12 cellular contexts compared by ENCODE assay signal in the genomic region with DNA sequence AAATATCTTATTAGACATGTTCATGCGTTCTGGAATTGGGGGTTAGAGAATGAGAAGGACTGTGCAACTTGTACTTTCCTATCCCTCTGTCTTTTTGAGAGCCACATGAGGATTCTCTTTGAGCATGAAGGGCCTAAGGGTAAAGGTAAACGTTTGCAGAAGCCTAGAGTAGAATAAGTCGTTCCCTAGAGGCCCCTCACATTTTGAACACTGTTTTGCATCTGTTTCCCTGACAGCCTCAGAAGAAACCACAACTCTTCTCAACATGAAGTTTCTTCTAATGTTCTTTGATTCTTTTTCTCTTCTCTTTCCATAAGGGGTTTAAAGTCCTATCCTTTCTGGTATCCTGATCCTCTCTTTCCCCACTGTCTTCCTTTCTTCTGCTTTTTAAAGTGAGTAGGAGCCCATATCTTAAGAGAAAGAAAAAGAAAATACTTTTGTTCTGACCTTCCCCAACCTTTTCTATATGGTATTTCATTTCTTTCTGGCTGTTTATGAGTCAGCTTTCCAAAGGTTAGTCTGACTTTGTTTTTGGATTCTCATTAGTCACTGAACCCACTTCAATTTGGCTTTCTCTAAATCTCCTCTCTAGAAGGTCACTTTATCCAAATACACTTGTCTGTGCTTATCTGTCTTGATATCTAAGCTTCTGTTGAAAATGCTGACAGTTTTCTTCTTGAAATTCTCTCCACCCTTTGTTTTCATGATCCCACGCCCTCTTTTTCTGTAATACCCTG. TPM values are rescaled to one million over a fixed set of nuclear protein-coding genes. Genes with fewer than 3 reads are reported as not detected.
A peak's percentile ranks its signal among the peaks of the same experiment; 100 is the strongest.
DNase-seq lines count a peak whose midpoint lies in the region; ATAC-seq, FAIRE-seq and TF ChIP-seq lines count a peak whose summit lies in the region.
"Had no signal": no experiment of that assay in that cellular context is flagged by ENCODE, and none has a peak within 500 bp of the region (broad histone marks: within the 10 kb centered on the region; RNA-seq: fewer than 3 reads in every experiment).

No MANE protein-coding gene starts in this region.

- TF ChIP-seq CTCF in mucosa of descending colon (IDR thresholded peaks at IDR 0.05) = no peak

- H3K9me3 ChIP-seq in SK-N-MC (ENCODE audit: low read depth, low read length) = peaks cover 2% of the 10 kb centered on the region; the same call in 1 of the 2 replicates
- peaks cover 17% of the 10 kb centered on the region for H3K9me3 ChIP-seq in mucosa of descending colon
- H3K9me3 ChIP-seq: right lobe of liver had no signal

- peak overlapping the region; percentile 30 for H3K9ac ChIP-seq in SK-N-MC (ENCODE audit: insufficient read length)

- H3K4me3 ChIP-seq in SK-N-MC (peak overlapping the region; percentile 57), mucosa of descending colon (no peak overlapping the region)
- H3K4me3 ChIP-seq: right lobe of liver had no signal

- DNase-seq in ELR (ENCODE audit: low read depth) (peak; percentile 37), SK-N-MC (ENCODE audit: low read depth, low spot score) (no peak), kidney glomerular epithelial cell (lab: John Stamatoyannopoulos, UW) (peak; percentile 21), urothelium cell line (ENCODE audit: low spot score) (no peak), mucosa of descending colon (no peak), inferior parietal cortex (ENCODE audit: extremely low spot score) (no peak)
- DNase-seq: NCI-H1048, right lobe of liver had no signal

- FAIRE-seq in urothelium cell line (lab: Jason Lieb, UNC) = no peak

- H3K36me3 ChIP-seq in SK-N-MC (ENCODE audit: insufficient read depth, low read length) = no peaks in the 10 kb centered on the region
- H3K36me3 ChIP-seq in mucosa of descending colon (ENCODE audit: low read depth) = no peaks in the 10 kb centered on the region
- H3K36me3 ChIP-seq: right lobe of liver had no signal

- H3K4me1 ChIP-seq in mucosa of descending colon (ENCODE audit: low read depth) = no peaks in the 10 kb centered on the region
- H3K4me1 ChIP-seq: right lobe of liver had no signal

- H3K27ac ChIP-seq in SK-N-MC = peak overlapping the region; percentile 94
- H3K27ac ChIP-seq: right lobe of liver had no signal

- intact Hi-C loops in mucosa of descending colon (cut with DNase I, micrococcal nuclease) = no loop called here

- ATAC-seq in HG02884 (IDR thresholded peaks at IDR 0.05; ENCODE audit: unreplicated experiment) (peak; percentile 67), HG03521 (IDR thresholded peaks at IDR 0.05; ENCODE audit: unreplicated experiment) (no peak), mucosa of descending colon (no peak)
- ATAC-seq: right lobe of liver had no signal

RNA-seq across cellular contexts. Expression of gene PPP1R1C, which starts 34.8 kb away (rescaled TPM):
- under 1 TPM in 1 of 3 donors, not detected in 2; 0.75 TPM for total RNA-seq in mucosa of descending colon
- total RNA-seq: mononuclear cell, OCI-LY7 had no signal

Comparison
In these comparisons a context has a peak if more than half of its experiments do, and no peak if none do; other contexts are left out.
1. DNase-seq: peak in ELR (single experiment) and kidney glomerular epithelial cell (single experiment); none in SK-N-MC (single experiment), urothelium cell line (single experiment), mucosa of descending colon (0 of 3) and inferior parietal cortex (single experiment).